ENCODE assay signal across 2 cellular contexts in genomic region chr4:58961283-58961682, GRCh38.
TF ChIP-seq lines count a peak whose summit lies in the region.

No MANE protein-coding gene starts in this region.

TF ChIP-seq in GM12891, 5 proteins besides CTCF, POLR2A, EP300 and RAD21 (continued from another document):
- TF ChIP-seq PAX5 (IDR thresholded peaks at IDR 0.05; ENCODE audit: insufficient read depth, low read length, severe bottlenecking) = no peak

TF ChIP-seq in GM12878, 131 proteins besides CTCF, POLR2A, EP300 and RAD21 (continued from another document):
- TF ChIP-seq ZBTB11 (CRISPR knock-in tag; IDR thresholded peaks at IDR 0.05) (no peak), RUNX3 (IDR thresholded peaks at IDR 0.05; ENCODE audit: low read length) (peak; percentile 36; the same call in 1 of the 2 replicates), ATF2 (IDR thresholded peaks at IDR 0.05; ENCODE audit: low read length) (peak; percentile 32; the same call in 1 of the 2 replicates), SIX5 (IDR thresholded peaks at IDR 0.05; ENCODE audit: low read depth, low read length, severe bottlenecking) (no peak), NR2C1 (IDR thresholded peaks at IDR 0.05) (no peak), E4F1 (IDR thresholded peaks at IDR 0.05; ENCODE audit: borderline replicate concordance, partially characterized antibody) (no peak), SUPT20H (IDR thresholded peaks at IDR 0.05; ENCODE audit: borderline replicate concordance, control insufficient read depth, low read depth, low read length) (no peak), SPI1 (IDR thresholded peaks at IDR 0.05; ENCODE audit: borderline replicate concordance, insufficient read depth, low read depth, low read length) (peak; percentile 32; the same call in 1 of the 2 replicates), MYC (IDR thresholded peaks at IDR 0.05; ENCODE audit: insufficient read depth, insufficient read length, insufficient replicate concordance, low read length, severe bottlenecking) (no peak)
